ENCODE assay signal across 8 cellular contexts in the genomic region with DNA sequence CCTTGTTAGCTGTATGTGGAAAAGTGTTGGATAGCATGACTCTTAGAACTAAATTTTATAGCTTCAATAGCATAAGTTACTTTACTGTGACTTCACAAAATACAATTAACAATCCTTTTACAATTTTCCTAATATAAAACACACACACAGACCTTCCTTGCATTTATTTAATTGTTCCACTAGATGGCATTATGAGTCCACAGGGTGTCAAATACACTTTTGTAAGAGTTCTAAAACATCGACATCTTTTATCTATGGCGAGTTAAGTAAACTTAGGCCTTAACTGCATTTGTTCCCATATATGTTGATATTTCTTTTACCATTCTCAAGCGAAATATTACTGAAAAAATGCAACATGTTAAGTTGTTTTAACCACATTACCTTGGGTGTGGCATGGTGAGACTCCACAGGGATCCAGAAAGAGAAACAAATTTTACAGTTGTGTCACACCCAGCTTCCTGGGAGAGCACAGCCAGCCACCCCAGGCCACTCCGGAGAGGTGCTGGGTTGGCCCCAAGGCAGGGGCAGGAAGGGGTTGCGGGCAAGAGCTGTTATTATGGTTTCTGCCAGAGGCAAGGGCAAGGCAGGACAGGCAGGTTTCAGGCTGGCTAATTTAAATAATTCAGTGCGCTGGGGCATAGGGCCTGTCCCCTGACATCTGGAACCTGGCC.
A peak's percentile ranks its signal among the peaks of the same experiment; 100 is the strongest.
DNase-seq lines count a peak whose midpoint lies in the region; ATAC-seq and TF ChIP-seq lines count a peak whose summit lies in the region.

No MANE protein-coding gene starts in this region.

- ATAC-seq in HG03159 (IDR thresholded peaks at IDR 0.05; ENCODE audit: unreplicated experiment) (peak; percentile 52), GM21825 (IDR thresholded peaks at IDR 0.05; ENCODE audit: unreplicated experiment) (no peak)

- H3K79me2 ChIP-seq in DOHH2 (ENCODE audit: control insufficient read depth, low read length), result no peaks in the 10 kb centered on the region

- H3K4me3 ChIP-seq in DOHH2 (ENCODE audit: low read length) (no peak overlapping the region), uterus (no peak overlapping the region)

- TF ChIP-seq POLR2A in uterus (IDR thresholded peaks at IDR 0.05), result no peak

- peak; percentile 7 for DNase-seq in RPMI8226
- DNase-seq in glomerular endothelial cell (ENCODE audit: extremely low read depth, low read depth, low spot score), result peak; percentile 29
- DNase-seq in uterus, result no peak
- no peak for DNase-seq in NCI-H1048 (lab: John Stamatoyannopoulos, UW)
- DNase-seq in activated naive CD4-positive, alpha-beta T cell (lab: John Stamatoyannopoulos, UW), result no peak

- H3K4me1 ChIP-seq in DOHH2 (ENCODE audit: control insufficient read depth, low read length), result no peaks in the 10 kb centered on the region
- no peaks in the 10 kb centered on the region for H3K4me1 ChIP-seq in uterus

- no peaks in the 10 kb centered on the region for H4K20me1 ChIP-seq in DOHH2 (ENCODE audit: control insufficient read depth, insufficient read depth, low read depth, low read length)

- intact Hi-C loops in uterus (cut with DNase I; ENCODE audit: low total_unique reads), result no loop called here

- no peak overlapping the region for H3K4me2 ChIP-seq in DOHH2 (ENCODE audit: low read length)

- no peaks in the 10 kb centered on the region for H3K9me3 ChIP-seq in DOHH2 (ENCODE audit: control insufficient read depth, insufficient read depth, low read length)
- no peaks in the 10 kb centered on the region for H3K9me3 ChIP-seq in uterus

- H3F3A ChIP-seq in DOHH2 (ENCODE audit: control insufficient read depth, insufficient read depth), result no peaks in the 10 kb centered on the region

- H3K27ac ChIP-seq in DOHH2 (ENCODE audit: low read depth, low read length) (no peak overlapping the region), uterus (no peak overlapping the region)

- TF ChIP-seq CTCF in DOHH2 (IDR thresholded peaks at IDR 0.05; ENCODE audit: low read depth, low read length, poor library complexity, severe bottlenecking), result peak; percentile 72
- peak in 3 of 4 experiments; percentile 11 to 46 (median 22) for TF ChIP-seq CTCF in uterus (IDR thresholded peaks at IDR 0.05)

- no peaks in the 10 kb centered on the region for H3K36me3 ChIP-seq in DOHH2 (ENCODE audit: control insufficient read depth, low read length)
- no peaks in the 10 kb centered on the region for H3K36me3 ChIP-seq in uterus

- H3K9me2 ChIP-seq in DOHH2 (replicated peaks; ENCODE audit: control insufficient read depth, low read length), result no peaks in the 10 kb centered on the region

- H3K27me3 ChIP-seq in DOHH2 (ENCODE audit: control insufficient read depth, low read length) (no peaks in the 10 kb centered on the region), uterus (no peaks in the 10 kb centered on the region)

Comparison
In these comparisons a context has a peak if more than half of its experiments do, and no peak if none do; other contexts are left out.
1. DNase-seq: peak in RPMI8226 (single experiment) and glomerular endothelial cell (single experiment); none in uterus (0 of 2), NCI-H1048 (single experiment) and activated naive CD4-positive, alpha-beta T cell (0 of 4).